Comparison of ENCODE assay signal across 8 cellular contexts in the genomic region with DNA sequence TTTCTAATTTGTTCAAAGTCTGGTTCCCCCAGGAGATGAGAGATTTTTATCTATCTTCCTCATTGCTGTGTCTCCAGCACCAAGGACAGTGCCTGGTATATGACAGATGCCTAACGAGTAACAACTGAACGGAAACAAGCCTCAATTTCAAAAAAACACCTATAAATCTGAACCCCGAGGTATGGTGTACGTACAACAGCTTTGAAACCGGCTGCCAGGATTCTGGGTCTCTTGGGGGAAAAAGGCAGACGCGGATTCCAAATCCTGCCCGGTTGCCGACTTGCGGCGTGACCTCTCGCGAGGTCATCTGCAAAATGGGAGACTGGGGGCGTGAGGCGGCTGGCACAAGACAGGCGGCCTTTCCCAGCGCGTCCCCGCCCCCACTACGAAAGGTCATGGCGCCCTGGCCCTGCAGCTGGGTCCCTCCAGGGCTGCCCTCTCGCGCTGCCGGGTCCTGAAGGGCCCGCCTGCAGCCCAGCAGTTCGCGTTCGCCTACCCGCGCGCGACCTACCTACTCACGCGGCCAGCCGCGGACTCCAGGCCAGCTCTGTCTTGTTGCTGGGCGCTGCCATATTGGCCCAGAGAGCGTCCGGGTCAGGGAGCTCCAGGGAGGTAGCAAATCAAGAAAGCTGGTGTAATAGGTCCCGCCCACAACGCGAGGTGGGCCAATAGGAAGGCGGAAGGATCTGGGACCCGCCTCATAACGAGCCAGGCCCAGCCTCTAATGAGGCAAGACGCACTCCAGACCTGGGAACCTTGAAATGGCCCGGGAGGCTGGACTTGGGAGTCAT. TPM values are rescaled to one million over a fixed set of nuclear protein-coding genes. Genes with fewer than 3 reads are reported as not detected.
DNase-seq lines count a peak whose midpoint lies in the region; ATAC-seq, FAIRE-seq and TF ChIP-seq lines count a peak whose summit lies in the region.

A gene with protein sequence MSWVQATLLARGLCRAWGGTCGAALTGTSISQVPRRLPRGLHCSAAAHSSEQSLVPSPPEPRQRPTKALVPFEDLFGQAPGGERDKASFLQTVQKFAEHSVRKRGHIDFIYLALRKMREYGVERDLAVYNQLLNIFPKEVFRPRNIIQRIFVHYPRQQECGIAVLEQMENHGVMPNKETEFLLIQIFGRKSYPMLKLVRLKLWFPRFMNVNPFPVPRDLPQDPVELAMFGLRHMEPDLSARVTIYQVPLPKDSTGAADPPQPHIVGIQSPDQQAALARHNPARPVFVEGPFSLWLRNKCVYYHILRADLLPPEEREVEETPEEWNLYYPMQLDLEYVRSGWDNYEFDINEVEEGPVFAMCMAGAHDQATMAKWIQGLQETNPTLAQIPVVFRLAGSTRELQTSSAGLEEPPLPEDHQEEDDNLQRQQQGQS (minus strand): TSS at position 584 of the 791 bp plus-strand sequence. CDS start 9,964 bp downstream, outside the sequence.

- H3K4me3 ChIP-seq in astrocyte of the cerebellum (ENCODE audit: low read depth, low read length) (peak within 1 kb of the TSS; percentile 82), rectal smooth muscle tissue (ENCODE audit: low read length) (peak within 1 kb of the TSS; percentile 90), aorta (ENCODE audit: low read length in 2 of 2) (peak within 1 kb of the TSS; percentile 8 to 28)

- H3K36me3 ChIP-seq in rectal smooth muscle tissue (ENCODE audit: control insufficient read depth, insufficient read depth, low read length), result no peaks in the 10 kb centered on the region
- no peaks in the 10 kb centered on the region for H3K36me3 ChIP-seq in aorta (ENCODE audit: control insufficient read depth in 1 of 2, insufficient read depth in 2 of 2, low read length in 1 of 2)

- FAIRE-seq in GM18507 (lab: Jason Lieb, UNC), result peak; percentile 98

- TF ChIP-seq CTCF in astrocyte of the cerebellum (IDR thresholded peaks at IDR 0.05; ENCODE audit: low read depth, low read length, missing control alignments), result no peak

- DNase-seq in GM18507 (ENCODE audit: extremely low spot score, insufficient read length, low read depth) (peak; percentile 94), NCI-H2029 treated with DMSO at 0.1 percent for 48 hours (lab: John Stamatoyannopoulos, UW) (peak; percentile 93), T-helper 9 cell (peak; percentile 81), astrocyte of the cerebellum (ENCODE audit: low read depth) (peak; percentile 96), hepatic stellate cell (ENCODE audit: low spot score) (peak; percentile 98), aorta (peak; percentile 97 to 99)

- in situ Hi-C loops in astrocyte of the cerebellum (cut with HindIII; ENCODE audit: low sequenced_read_pairs), result no loop called here

- peak within 1 kb of the TSS; percentile 92 for H3K27ac ChIP-seq in rectal smooth muscle tissue (ENCODE audit: low read depth, low read length)
- H3K27ac ChIP-seq in aorta (ENCODE audit: low read depth in 1 of 2, low read length in 2 of 2), result peak within 1 kb of the TSS in 1 of 2 donors; percentile 82

- H3K27me3 ChIP-seq in rectal smooth muscle tissue (ENCODE audit: control insufficient read depth, insufficient read depth, low read length) (no peaks in the 10 kb centered on the region), aorta (ENCODE audit: control insufficient read depth in 1 of 2, insufficient read depth in 2 of 2, low read length in 1 of 2) (no peaks in the 10 kb centered on the region)

- peak within 1 kb of the TSS; percentile 53 for H3K9ac ChIP-seq in rectal smooth muscle tissue (ENCODE audit: low read length)

- peak; percentile 91 for ATAC-seq in HG02981 (IDR thresholded peaks at IDR 0.05; ENCODE audit: unreplicated experiment)
- peak; percentile 98 for ATAC-seq in aorta (ENCODE audit: low FRiP score)

- WGBS in aorta, 2 donors, result 0 to 1% methylated on average over 47 of the region's 47 CpGs

- no peaks in the 10 kb centered on the region for H3K9me3 ChIP-seq in aorta (ENCODE audit: control insufficient read depth, low read length)

- H3K4me1 ChIP-seq in rectal smooth muscle tissue (ENCODE audit: control insufficient read depth, insufficient read depth, low read length) (peaks cover 12% of the 10 kb centered on the region), aorta (ENCODE audit: control insufficient read depth in 1 of 2, insufficient read depth in 2 of 2, low read length in 2 of 2) (no peaks in the 10 kb centered on the region)

- intact Hi-C loops in aorta (cut with DNase I), result no loop called here

RNA-seq across cellular contexts. Expression of the gene that starts here (rescaled TPM):
- total RNA-seq in aorta, result 10 to 100 TPM; 27.7 to 27.8 TPM
- polyA plus RNA-seq in aorta, result 10 to 100 TPM; 39.9 to 72.5 TPM

Comparison
In these comparisons a context has a peak if more than half of its experiments do, and no peak if none do; other contexts are left out.
1. H3K4me3 ChIP-seq: peak in every context shown above with its lines; median percentile 90 in rectal smooth muscle tissue; 82 in astrocyte of the cerebellum; 18 in aorta.